In genomic region chr7:93707249-93707648, GRCh38 we compare ENCODE assay signal across 27 cellular contexts.
"Had no signal": no experiment of that assay in that cellular context is flagged by ENCODE, and none has a peak within 500 bp of the region (broad histone marks: within the 10 kb centered on the region; RNA-seq: fewer than 3 reads in every experiment).

No MANE protein-coding gene starts in this region.

- ATAC-seq: effector memory CD8-positive, alpha-beta T cell; esophagus mucosa; foreskin keratinocyte; gastrocnemius medialis; gastroesophageal sphincter; heart left ventricle; heart right ventricle had no signal

- H3K9me3 ChIP-seq: colonic mucosa, esophagus muscularis mucosa, esophagus squamous epithelium, gastrocnemius medialis, gastroesophageal sphincter, heart left ventricle, heart right ventricle had no signal

- H3K4me1 ChIP-seq: colonic mucosa, esophagus muscularis mucosa, esophagus squamous epithelium, foreskin keratinocyte, gastrocnemius medialis, gastroesophageal sphincter, heart left ventricle had no signal

- H3K27me3 ChIP-seq: colonic mucosa, esophagus muscularis mucosa, esophagus squamous epithelium, gastrocnemius medialis, gastroesophageal sphincter, heart left ventricle, heart right ventricle had no signal

- FAIRE-seq: colon, endometrium, endothelial cell of umbilical vein, frontal cortex had no signal

- H3K36me3 ChIP-seq: colonic mucosa, esophagus muscularis mucosa, esophagus squamous epithelium, gastrocnemius medialis, gastroesophageal sphincter, heart left ventricle, heart right ventricle had no signal

- H3K4me3 ChIP-seq: colonic mucosa, coronary artery, dorsolateral prefrontal cortex, esophagus muscularis mucosa, esophagus squamous epithelium, gastrocnemius medialis, gastroesophageal sphincter, heart left ventricle, heart right ventricle had no signal

- DNase-seq: colonic mucosa; cortex of kidney; dermis blood vessel endothelial cell; dorsolateral prefrontal cortex; effector CD4-positive, alpha-beta T cell; effector CD8-positive, alpha-beta T cell; effector memory CD4-positive, alpha-beta T cell; effector memory CD8-positive, alpha-beta T cell; endodermal cell; erythroblast; esophagus squamous epithelium; foreskin fibroblast; foreskin keratinocyte; gastrocnemius medialis; glutamatergic neuron; head of caudate nucleus; heart left ventricle; heart right ventricle had no signal

- H3K27ac ChIP-seq: colonic mucosa, coronary artery, dorsolateral prefrontal cortex, epithelial cell of prostate, esophagus muscularis mucosa, esophagus squamous epithelium, foreskin keratinocyte, gastrocnemius medialis, gastroesophageal sphincter, heart left ventricle, heart right ventricle had no signal
